9 cellular contexts compared by ENCODE assay signal in the genomic region with DNA sequence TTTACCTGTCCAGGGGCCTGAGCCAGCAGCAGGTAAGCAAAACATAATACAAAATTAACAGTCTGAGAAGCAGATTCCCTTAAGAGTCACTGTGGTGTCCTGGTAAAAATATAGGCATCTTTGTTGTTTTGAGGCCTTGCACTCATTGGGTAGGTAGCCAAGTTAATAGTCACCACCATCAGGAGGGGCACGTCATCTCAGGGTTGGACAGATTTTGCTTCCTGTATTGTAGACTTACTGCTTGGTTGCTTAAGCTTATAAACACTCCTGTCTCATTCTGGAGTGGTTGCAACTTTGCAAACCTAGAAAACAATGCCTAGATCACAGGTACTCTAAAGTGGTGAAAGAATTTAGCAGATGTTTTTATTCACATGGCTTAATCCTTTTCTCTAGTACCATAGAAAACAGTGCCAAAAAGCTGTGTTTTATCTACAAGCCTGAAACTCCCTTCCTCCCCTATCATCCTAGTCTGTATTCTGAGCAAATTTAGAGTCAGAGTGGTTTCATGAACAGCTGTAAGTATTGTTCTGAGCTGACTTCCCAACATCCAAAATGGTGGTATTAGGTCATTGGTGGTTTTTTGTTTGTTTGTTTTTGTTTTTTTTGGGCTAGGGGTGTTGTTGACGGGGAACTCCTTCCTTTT.
DNase-seq lines count a peak whose midpoint lies in the region; ATAC-seq, FAIRE-seq and TF ChIP-seq lines count a peak whose summit lies in the region.
"Had no signal": no experiment of that assay in that cellular context is flagged by ENCODE, and none has a peak within 500 bp of the region (broad histone marks: within the 10 kb centered on the region; RNA-seq: fewer than 3 reads in every experiment).

No MANE protein-coding gene starts in this region.

- peak overlapping the region; percentile 70 to 91 (median 77) for H3K27ac ChIP-seq in BLaER1 treated with 17β-estradiol and CSF1 and Interleukin-3, amounts not matched to agents 10 nM and 100 nM
- H3K27ac ChIP-seq in Karpas-422 (ENCODE audit: low read length): peak overlapping the region; percentile 81

- H3K9me3 ChIP-seq in BLaER1 treated with 17β-estradiol and CSF1 and Interleukin-3, amounts not matched to agents 10 nM and 100 nM (replicated peaks in 1 of 11): no peaks in the 10 kb centered on the region
- H3K9me3 ChIP-seq in Karpas-422 (ENCODE audit: low read length) (no peaks in the 10 kb centered on the region), mucosa of stomach (ENCODE audit: control insufficient read depth, low read length) (no peaks in the 10 kb centered on the region)

- peaks cover 76% of the 10 kb centered on the region for H3K79me2 ChIP-seq in Karpas-422 (ENCODE audit: low read length)

- H4K20me1 ChIP-seq in BLaER1 treated with 17β-estradiol and CSF1 and Interleukin-3, amounts not matched to agents 10 nM and 100 nM: peaks cover 0 to 100% (median 95%) of the 10 kb centered on the region in 11 experiments; a peak in 14 of 22 replicates
- no peaks in the 10 kb centered on the region for H4K20me1 ChIP-seq in Karpas-422 (ENCODE audit: insufficient read depth, low read depth, low read length)

- H3K4me3 ChIP-seq in BLaER1 treated with 17β-estradiol and CSF1 and Interleukin-3, amounts not matched to agents 10 nM and 100 nM: peak overlapping the region; percentile 54 to 67 (median 60); a peak in 18 of 20 replicates
- H3K4me3 ChIP-seq in Karpas-422 (ENCODE audit: low read length) (no peak overlapping the region), mucosa of stomach (ENCODE audit: low read length) (peak overlapping the region; percentile 89)

- no peak for DNase-seq in Karpas-422
- DNase-seq in central memory CD4-positive, alpha-beta T cell: peak; percentile 68
- DNase-seq in GM12892 (ENCODE audit: insufficient read length): no peak
- no peak for DNase-seq in stimulated activated CD4-positive, alpha-beta T cell treated with anti-CD3 and anti-CD28 coated beads, Interleukin-2, amount 100 ng/mL, for 24 hours
- DNase-seq in dedifferentiated amniotic fluid mesenchymal stem cell (ENCODE audit: extremely low spot score): no peak

- no peak for TF ChIP-seq POLR2A in GM12892 (IDR thresholded peaks at IDR 0.05; ENCODE audit: low read depth, low read length)

- peak overlapping the region; percentile 66 to 82 (median 73) for H3K9ac ChIP-seq in BLaER1 treated with 17β-estradiol and CSF1 and Interleukin-3, amounts not matched to agents 10 nM and 100 nM
- 0 out of 2 replicates have a peak overlapping the region, but pooled peaks have one; percentile 47 for H3K9ac ChIP-seq in Karpas-422 (ENCODE audit: low read length)
- peak overlapping the region; percentile 83 for H3K9ac ChIP-seq in mucosa of stomach (ENCODE audit: low read length)

- no peaks in the 10 kb centered on the region for H3K27me3 ChIP-seq in BLaER1 treated with 17β-estradiol and CSF1 and Interleukin-3, amounts not matched to agents 10 nM and 100 nM
- H3K27me3 ChIP-seq in Karpas-422 (ENCODE audit: low read length) (no peaks in the 10 kb centered on the region), mucosa of stomach (ENCODE audit: control insufficient read depth, insufficient read depth, low read length) (no peaks in the 10 kb centered on the region)

- peak overlapping the region; percentile 87 to 95 (median 92) for H3K4me2 ChIP-seq in BLaER1 treated with 17β-estradiol and CSF1 and Interleukin-3, amounts not matched to agents 10 nM and 100 nM
- peak overlapping the region; percentile 66 for H3K4me2 ChIP-seq in Karpas-422 (ENCODE audit: low read depth, low read length, poor library complexity, severe bottlenecking)

- no peak for FAIRE-seq in GM12892 (lab: Jason Lieb, UNC)
- FAIRE-seq: endometrium had no signal

- H3K36me3 ChIP-seq in BLaER1 treated with 17β-estradiol and CSF1 and Interleukin-3, amounts not matched to agents 10 nM and 100 nM: peaks cover 36 to 92% (median 72%) of the 10 kb centered on the region in 11 experiments
- H3K36me3 ChIP-seq in Karpas-422 (ENCODE audit: insufficient read depth, low read length) (peaks cover 19% of the 10 kb centered on the region; the same call in 1 of the 2 replicates), mucosa of stomach (ENCODE audit: control insufficient read depth, insufficient read depth, low read length) (peaks cover 8% of the 10 kb centered on the region)

- H2AFZ ChIP-seq in Karpas-422 (ENCODE audit: low read length): no peak overlapping the region

- peak; percentile 32 for ATAC-seq in GM19455 (IDR thresholded peaks at IDR 0.05; ENCODE audit: unreplicated experiment)

- H3K4me1 ChIP-seq in BLaER1 treated with 17β-estradiol and CSF1 and Interleukin-3, amounts not matched to agents 10 nM and 100 nM: peaks cover 72 to 96% (median 81%) of the 10 kb centered on the region in 10 experiments
- H3K4me1 ChIP-seq in Karpas-422 (ENCODE audit: low read length): peaks cover 58% of the 10 kb centered on the region
- H3K4me1 ChIP-seq in mucosa of stomach (ENCODE audit: control insufficient read depth, insufficient read depth, low read length): peaks cover 22% of the 10 kb centered on the region

- H3K9me2 ChIP-seq in Karpas-422 (replicated peaks; ENCODE audit: insufficient read depth, low read length): no peaks in the 10 kb centered on the region
